ENCODE assay signal across 9 cellular contexts in the genomic region with DNA sequence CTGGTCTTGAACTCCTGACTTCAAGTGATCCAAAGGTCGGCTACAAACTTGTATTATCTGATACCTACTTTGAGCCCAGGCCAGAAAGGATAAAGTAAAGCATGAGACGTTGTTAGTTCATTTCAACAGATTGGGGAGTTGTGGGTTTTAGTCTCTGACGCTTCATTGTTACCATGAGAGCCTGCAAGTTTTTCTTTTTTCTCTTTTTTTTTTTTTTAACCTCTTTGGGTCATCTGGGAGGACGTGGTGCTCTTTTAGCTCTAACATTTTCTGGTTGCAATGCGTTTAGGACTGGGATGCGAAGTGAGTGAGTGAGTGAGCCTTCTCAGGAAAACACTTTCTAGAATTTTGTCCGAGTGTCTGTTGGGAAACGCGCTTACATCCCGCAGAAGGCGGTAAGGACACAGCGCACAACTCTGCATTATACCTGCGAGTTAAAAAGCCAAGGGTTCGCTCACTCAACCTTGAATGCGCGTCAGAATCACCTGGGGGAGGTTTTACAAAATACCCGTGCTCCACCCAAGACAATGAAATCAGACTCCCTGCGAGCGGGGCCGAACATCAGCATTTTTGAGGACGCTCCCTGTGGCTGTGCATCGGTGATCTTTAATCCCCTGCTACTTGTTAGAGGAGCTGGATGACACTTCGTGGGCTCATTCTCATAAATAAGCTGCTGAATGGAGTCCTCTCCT. TPM values are rescaled to one million over a fixed set of nuclear protein-coding genes. Genes with fewer than 3 reads are reported as not detected.
DNase-seq lines count a peak whose midpoint lies in the region; ATAC-seq and TF ChIP-seq lines count a peak whose summit lies in the region.
"Had no signal": no experiment of that assay in that cellular context is flagged by ENCODE, and none has a peak within 500 bp of the region (broad histone marks: within the 10 kb centered on the region; RNA-seq: fewer than 3 reads in every experiment).

No MANE protein-coding gene starts in this region.

- H3K4me1 Mint-ChIP-seq in activated T-helper 2 cell treated with anti-CD3 and anti-CD28 coated beads, Interferon-gamma antibody, Interleukin-2, Interleukin-4, amounts not matched to agents 10 μg/mL and 5 μg/mL and 100 μg/mL, durations not matched to agents 14 hours and 24 hours and 36 hours (ENCODE audit: low read depth) = peaks cover 27% of the 10 kb centered on the region

- H3K27me3 ChIP-seq in heart left ventricle (no peaks in the 10 kb centered on the region), psoas muscle (ENCODE audit: insufficient read depth in 3 of 3, low read length in 2 of 3) (no peaks in the 10 kb centered on the region)

- H3K9me3 ChIP-seq in heart left ventricle (no peaks in the 10 kb centered on the region), psoas muscle (peaks cover 3% of the 10 kb centered on the region)

- H3K4me3 ChIP-seq in heart left ventricle = peak overlapping the region; percentile 56 to 95 (median 76)
- peak overlapping the region; percentile 92 for H3K4me3 ChIP-seq in psoas muscle
- H3K4me3 ChIP-seq: K562 had no signal

- H3K27ac Mint-ChIP-seq in activated T-helper 2 cell treated with anti-CD3 and anti-CD28 coated beads, Interferon-gamma antibody, Interleukin-2, Interleukin-4, amounts not matched to agents 10 μg/mL and 5 μg/mL and 100 μg/mL, durations not matched to agents 14 hours and 24 hours and 36 hours = peak overlapping the region; percentile 96

- intact Hi-C loops in activated T-helper 2 cell treated with anti-CD3 and anti-CD28 coated beads, Interferon-gamma antibody, Interleukin-2, Interleukin-4, amounts not matched to agents 10 μg/mL and 5 μg/mL and 100 μg/mL, durations not matched to agents 14 hours and 24 hours and 36 hours (cut with micrococcal nuclease) = loop anchor here (5.0 kb wide), 1 partner anchor 63 kb away; the partner anchor contains the start of gene TEFM
- intact Hi-C loops in heart left ventricle (cut with DNase I) = loop anchor here in 6 of 10 donors (2.0 to 10.0 kb wide), 4 partner anchors 48 to 65 kb away; partner anchors contain the start of genes TEFM (in 4 of the 6) and ADAP2 (in 2 of the 6)
- intact Hi-C loops in psoas muscle (cut with DNase I) = loop anchor here in 1 of 2 donors (2.0 kb wide), 1 partner anchor 63 kb away; the partner anchor contains the start of gene TEFM

- peak overlapping the region; percentile 97 for H3K4me3 Mint-ChIP-seq in activated T-helper 2 cell treated with anti-CD3 and anti-CD28 coated beads, Interferon-gamma antibody, Interleukin-2, Interleukin-4, amounts not matched to agents 10 μg/mL and 5 μg/mL and 100 μg/mL, durations not matched to agents 14 hours and 24 hours and 36 hours (ENCODE audit: low read depth)

- no peak for TF ChIP-seq CTCF in heart left ventricle (IDR thresholded peaks at IDR 0.05)
- TF ChIP-seq CTCF in psoas muscle (IDR thresholded peaks at IDR 0.05) = no peak

- H3K9me3 Mint-ChIP-seq in activated T-helper 2 cell treated with anti-CD3 and anti-CD28 coated beads, Interferon-gamma antibody, Interleukin-2, Interleukin-4, amounts not matched to agents 10 μg/mL and 5 μg/mL and 100 μg/mL, durations not matched to agents 14 hours and 24 hours and 36 hours = no peaks in the 10 kb centered on the region

- 25 to 41% (median 28%) methylated on average over 23 of the region's 23 CpGs for WGBS in heart left ventricle, 4 donors
- 8 to 21% (median 10%) methylated on average over 23 of the region's 23 CpGs for WGBS in psoas muscle, 3 donors

- H3K27me3 Mint-ChIP-seq in activated T-helper 2 cell treated with anti-CD3 and anti-CD28 coated beads, Interferon-gamma antibody, Interleukin-2, Interleukin-4, amounts not matched to agents 10 μg/mL and 5 μg/mL and 100 μg/mL, durations not matched to agents 14 hours and 24 hours and 36 hours (ENCODE audit: low read depth) = no peaks in the 10 kb centered on the region

- ATAC-seq in heart left ventricle (peak in 2 of 4 donors; percentile 3 to 16), psoas muscle (peak in 3 of 4 donors; percentile 8 to 21 (median 9)), GM19351 (IDR thresholded peaks at IDR 0.05; ENCODE audit: unreplicated experiment) (no peak), HG02840 (IDR thresholded peaks at IDR 0.05; ENCODE audit: low FRiP score, unreplicated experiment) (no peak), GM18520 (IDR thresholded peaks at IDR 0.05; ENCODE audit: unreplicated experiment) (no peak)
- ATAC-seq: K562 had no signal

- peaks cover 23% of the 10 kb centered on the region for H3K36me3 Mint-ChIP-seq in activated T-helper 2 cell treated with anti-CD3 and anti-CD28 coated beads, Interferon-gamma antibody, Interleukin-2, Interleukin-4, amounts not matched to agents 10 μg/mL and 5 μg/mL and 100 μg/mL, durations not matched to agents 14 hours and 24 hours and 36 hours (ENCODE audit: low read depth)

- H3K4me1 ChIP-seq in heart left ventricle (peaks cover 0 to 66% (median 6%) of the 10 kb centered on the region in 12 donors), psoas muscle (no peaks in the 10 kb centered on the region)

- peaks cover 0 to 7% (median 0%) of the 10 kb centered on the region in 9 donors for H3K36me3 ChIP-seq in heart left ventricle
- peaks cover 0 to under 1% of the 10 kb centered on the region in 2 donors for H3K36me3 ChIP-seq in psoas muscle (ENCODE audit: insufficient read depth in 1 of 2, low read depth in 1 of 2)

- H3K27ac ChIP-seq in heart left ventricle (peak overlapping the region; percentile 75 to 98 (median 91)), psoas muscle (peak overlapping the region; percentile 89)

- TF ChIP-seq POLR2A in heart left ventricle (IDR thresholded peaks at IDR 0.05) = no peak

- peak; percentile 54 for DNase-seq in DMS53 (lab: John Stamatoyannopoulos, UW)
- DNase-seq in HK-2 (ENCODE audit: unreplicated experiment) = peak; percentile 41
- DNase-seq in activated T-helper 2 cell treated with anti-CD3 and anti-CD28 coated beads, Interferon-gamma antibody, Interleukin-2, Interleukin-4, amounts not matched to agents 10 μg/mL and 5 μg/mL and 100 μg/mL, durations not matched to agents 14 hours and 24 hours and 36 hours (ENCODE audit: low spot score) = peak; percentile 12
- no peak for DNase-seq in heart left ventricle
- peak in 1 of 2 donors; percentile 39 for DNase-seq in psoas muscle

RNA-seq across cellular contexts. Expression of gene RNF135, which starts 0.7 kb away (rescaled TPM):
- total RNA-seq in activated T-helper 2 cell treated with anti-CD3 and anti-CD28 coated beads, Interferon-gamma antibody, Interleukin-2, Interleukin-4, amounts not matched to agents 10 μg/mL and 5 μg/mL and 100 μg/mL, durations not matched to agents 14 hours and 24 hours and 36 hours = 9.2 and 10.5 TPM in 2 replicates
- total RNA-seq in heart left ventricle (10 to 100 TPM in 2 of 9 donors, 1 to 10 TPM in 7; 3.9 to 19.1 (median 5.6) TPM), psoas muscle (1 to 10 TPM; 5.8 to 7.3 (median 6.8) TPM)
- polyA plus RNA-seq in heart left ventricle (1 to 10 TPM; 3.9 TPM), psoas muscle (1 to 10 TPM; 2.4 to 5.3 (median 3.4) TPM)
- total RNA-seq: K562 had no signal

RNA-seq across cellular contexts. Expression of gene ADAP2, which starts 48.4 kb away (rescaled TPM):
- 0.80 and 2.0 TPM in 2 replicates for total RNA-seq in activated T-helper 2 cell treated with anti-CD3 and anti-CD28 coated beads, Interferon-gamma antibody, Interleukin-2, Interleukin-4, amounts not matched to agents 10 μg/mL and 5 μg/mL and 100 μg/mL, durations not matched to agents 14 hours and 24 hours and 36 hours
- total RNA-seq in heart left ventricle (10 to 100 TPM in 4 of 9 donors, 1 to 10 TPM in 5; 3.1 to 43.5 (median 8.3) TPM), psoas muscle (1 to 10 TPM; 3.4 to 4.6 (median 4.1) TPM)
- polyA plus RNA-seq in heart left ventricle (1 to 10 TPM; 3.5 to 4.5 TPM), psoas muscle (1 to 10 TPM; 1.0 to 2.2 (median 1.1) TPM)

Comparison
In these comparisons a context has a peak if more than half of its experiments do, and no peak if none do; other contexts are left out.
1. DNase-seq: peak in DMS53 (single experiment), HK-2 (single experiment) and activated T-helper 2 cell treated with anti-CD3 and anti-CD28 coated beads, Interferon-gamma antibody, Interleukin-2, Interleukin-4, amounts not matched to agents 10 μg/mL and 5 μg/mL and 100 μg/mL, durations not matched to agents 14 hours and 24 hours and 36 hours (single experiment); none in heart left ventricle (0 of 5).
2. ATAC-seq: peak in psoas muscle (3 of 4); none in GM19351 (single experiment), HG02840 (single experiment) and GM18520 (single experiment).